ENCODE assay signal across 20 cellular contexts in the genomic region with DNA sequence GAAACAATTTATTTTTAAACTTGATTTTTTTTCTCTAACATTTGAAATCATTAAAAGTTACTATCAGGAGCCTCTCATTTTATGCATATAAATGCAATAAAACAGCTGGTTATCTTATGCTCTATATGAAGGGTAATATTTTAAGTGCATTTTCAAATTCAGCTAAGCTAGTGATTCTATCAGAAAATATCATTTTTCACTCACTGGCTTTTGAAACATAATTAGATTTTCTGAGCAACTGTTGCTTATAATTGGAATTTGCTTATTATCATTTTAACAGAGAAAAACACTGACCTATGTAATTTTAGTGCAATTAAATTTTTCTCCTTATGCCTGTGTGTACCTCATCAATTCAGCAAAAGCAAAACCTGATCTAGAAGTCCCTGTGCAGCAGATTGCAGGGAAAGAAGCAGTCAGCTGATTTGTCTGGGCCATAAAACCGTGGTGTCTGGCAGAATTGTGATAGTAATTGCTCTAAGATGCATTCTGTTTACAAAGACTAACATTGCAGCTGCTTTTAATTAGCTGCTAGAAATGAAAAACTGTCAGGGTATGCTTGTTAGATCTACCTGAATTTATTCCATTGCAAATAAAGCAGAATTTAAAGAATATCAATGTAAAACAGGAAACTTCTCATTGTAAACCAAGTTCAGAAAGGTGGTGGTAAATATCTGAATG.
DNase-seq lines count a peak whose midpoint lies in the region; ATAC-seq and TF ChIP-seq lines count a peak whose summit lies in the region.
"Had no signal": no experiment of that assay in that cellular context is flagged by ENCODE, and none has a peak within 500 bp of the region (broad histone marks: within the 10 kb centered on the region; RNA-seq: fewer than 3 reads in every experiment).

No MANE protein-coding gene starts in this region.

- H3K4me1 ChIP-seq in thyroid gland, result peaks cover 18 to 33% of the 10 kb centered on the region in 2 donors
- H3K4me1 ChIP-seq in upper lobe of left lung, result no peaks in the 10 kb centered on the region
- H3K4me1 ChIP-seq: right atrium auricular region had no signal

- H3K36me3 ChIP-seq in thyroid gland (no peaks in the 10 kb centered on the region), upper lobe of left lung (no peaks in the 10 kb centered on the region)
- H3K36me3 ChIP-seq: right atrium auricular region had no signal

- H3K4me1 Mint-ChIP-seq in brain, result peaks cover 42% of the 10 kb centered on the region

- no peaks in the 10 kb centered on the region for H3K27me3 ChIP-seq in thyroid gland
- H3K27me3 ChIP-seq in upper lobe of left lung, result no peaks in the 10 kb centered on the region
- H3K27me3 ChIP-seq: right atrium auricular region, SJSA1 had no signal

- H3K4me3 Mint-ChIP-seq in brain, result peak overlapping the region in 2 of 5 experiments; percentile 16 to 32
- H3K4me3 Mint-ChIP-seq: CD4-positive, alpha-beta memory T cell; endodermal cell; IgD-negative memory B cell; type B pancreatic cell had no signal

- TF ChIP-seq CTCF in brain (conservative IDR thresholded peaks at IDR 0.05) (no peak), thyroid gland (IDR thresholded peaks at IDR 0.05) (no peak), upper lobe of left lung (IDR thresholded peaks at IDR 0.05) (no peak)

- H3K9me3 Mint-ChIP-seq in brain, result peaks cover 0 to 6% (median 1%) of the 10 kb centered on the region in 5 experiments
- H3K9me3 Mint-ChIP-seq: CD4-positive, alpha-beta memory T cell; endodermal cell; type B pancreatic cell had no signal

- peaks cover 4% of the 10 kb centered on the region for H3K27me3 Mint-ChIP-seq in brain
- H3K27me3 Mint-ChIP-seq: CD4-positive, alpha-beta memory T cell; IgD-negative memory B cell; type B pancreatic cell had no signal

- H3K9me3 ChIP-seq in thyroid gland (no peaks in the 10 kb centered on the region), upper lobe of left lung (no peaks in the 10 kb centered on the region)
- H3K9me3 ChIP-seq: right atrium auricular region, SJSA1 had no signal

- 30 to 31% methylated on average over 1 of the region's 1 CpG for WGBS in thyroid gland, 2 donors
- 46 to 79% methylated on average over 1 of the region's 1 CpG for WGBS in upper lobe of left lung, 2 donors

- H3K36me3 Mint-ChIP-seq in brain, result peaks cover 32% of the 10 kb centered on the region

- H3K27ac ChIP-seq in thyroid gland, result peak overlapping the region in 2 of 3 donors; percentile 3 to 64
- no peak overlapping the region for H3K27ac ChIP-seq in upper lobe of left lung
- H3K27ac ChIP-seq: right atrium auricular region, SJSA1 had no signal

- peak; percentile 2 for DNase-seq in NCI-H2107 (lab: John Stamatoyannopoulos, UW)
- no peak for DNase-seq in NCI-H2107 treated with DMSO at 0.1 percent for 48 hours (lab: John Stamatoyannopoulos, UW; ENCODE audit: unreplicated experiment)
- DNase-seq in NCI-H1694 treated with DMSO at 0.1 percent for 48 hours (lab: John Stamatoyannopoulos, UW), result peak; percentile 95
- DNase-seq in thyroid gland, result no peak
- DNase-seq in upper lobe of left lung, result no peak
- DNase-seq in AG08396 (ENCODE audit: low spot score), result no peak
- DNase-seq in central memory CD4-positive, alpha-beta T cell, result no peak
- DNase-seq: activated CD4-positive, alpha-beta T cell treated with anti-CD3 and anti-CD28 coated beads for 4 hours; activated CD8-positive, alpha-beta memory T cell treated with anti-CD3 and anti-CD28 coated beads, Interleukin-2, amount 50 U/mL, for 4 hours; anterior cingulate cortex; CD4-positive, alpha-beta memory T cell; endodermal cell; foreskin melanocyte; left cardiac atrium; stimulated activated naive CD4-positive, alpha-beta T cell treated with Interleukin-2 at 50 U/mL for 16 hours had no signal

- TF ChIP-seq EP300 in upper lobe of left lung (IDR thresholded peaks at IDR 0.05), result no peak

- no peak for TF ChIP-seq POLR2A in thyroid gland (IDR thresholded peaks at IDR 0.05)
- TF ChIP-seq POLR2A in upper lobe of left lung (IDR thresholded peaks at IDR 0.05), result no peak

- intact Hi-C loops in thyroid gland (cut with DNase I), result no loop called here

- peak overlapping the region in 3 of 5 experiments; percentile 72 to 87 (median 80) for H3K27ac Mint-ChIP-seq in brain
- H3K27ac Mint-ChIP-seq: CD4-positive, alpha-beta memory T cell; endodermal cell; IgD-negative memory B cell; type B pancreatic cell had no signal

- H3K4me3 ChIP-seq in thyroid gland (replicated peaks in 1 of 3) (no peak overlapping the region), upper lobe of left lung (no peak overlapping the region)
- H3K4me3 ChIP-seq: right atrium auricular region, SJSA1 had no signal

- ATAC-seq in upper lobe of left lung (ENCODE audit: low FRiP score in 2 of 2), result no peak
- ATAC-seq: left cardiac atrium had no signal

Comparison
In these comparisons a context has a peak if more than half of its experiments do, and no peak if none do; other contexts are left out.
1. DNase-seq: peak in NCI-H2107 (single experiment) and NCI-H1694 treated with DMSO at 0.1 percent for 48 hours (single experiment); none in NCI-H2107 treated with DMSO at 0.1 percent for 48 hours (single experiment), thyroid gland (0 of 2), upper lobe of left lung (0 of 2), AG08396 (single experiment) and central memory CD4-positive, alpha-beta T cell (single experiment).
2. H3K27ac ChIP-seq: peak in thyroid gland (2 of 3); none in upper lobe of left lung (0 of 4).